Comparison of ENCODE assay signal across 9 cellular contexts in genomic region chr15:80309769-80310384, GRCh38. TPM values are rescaled to one million over a fixed set of nuclear protein-coding genes. Genes with fewer than 3 reads are reported as not detected.
A peak's percentile ranks its signal among the peaks of the same experiment; 100 is the strongest.
DNase-seq lines count a peak whose midpoint lies in the region; ATAC-seq and TF ChIP-seq lines count a peak whose summit lies in the region.
"Had no signal": no experiment of that assay in that cellular context is flagged by ENCODE, and none has a peak within 500 bp of the region (broad histone marks: within the 10 kb centered on the region; RNA-seq: fewer than 3 reads in every experiment).

No MANE protein-coding gene starts in this region.

- no peaks in the 10 kb centered on the region for H3K4me1 Mint-ChIP-seq in nephron
- H3K4me1 Mint-ChIP-seq in activated CD4-positive, alpha-beta T cell treated with anti-CD3 and anti-CD28 coated beads, Interleukin-2, amount 10 ng/mL, durations not matched to agents 7 days and 5 days = no peaks in the 10 kb centered on the region

- TF ChIP-seq CTCF in DOHH2 (IDR thresholded peaks at IDR 0.05; ENCODE audit: low read depth, low read length, poor library complexity, severe bottlenecking) = peak; percentile 41
- TF ChIP-seq CTCF in cardiac fibroblast (IDR thresholded peaks at IDR 0.05; ENCODE audit: low read depth, low read length) = peak; percentile 64
- TF ChIP-seq CTCF in nephron (IDR thresholded peaks at IDR 0.05; ENCODE audit: unreplicated experiment in 3 of 3) = peak; percentile 56 to 64 (median 62)
- peak in 1 of 3 experiments; percentile 44 for TF ChIP-seq CTCF in ascending aorta (IDR thresholded peaks at IDR 0.05)

- intact Hi-C loops in ascending aorta (cut with DNase I) = no loop called here

- peaks cover 4% of the 10 kb centered on the region for H3K27me3 Mint-ChIP-seq in nephron (ENCODE audit: low read depth)
- H3K27me3 Mint-ChIP-seq in activated CD4-positive, alpha-beta T cell treated with anti-CD3 and anti-CD28 coated beads, Interleukin-2, amount 10 ng/mL, durations not matched to agents 7 days and 5 days = peaks cover 15% of the 10 kb centered on the region

- H3K4me3 ChIP-seq in DOHH2 (ENCODE audit: low read length) (no peak overlapping the region), cardiac fibroblast (replicated peaks in 1 of 2; ENCODE audit: low read depth in 2 of 2, low read length in 2 of 2) (no peak overlapping the region), ascending aorta (no peak overlapping the region)

- no peaks in the 10 kb centered on the region for H3K79me2 ChIP-seq in DOHH2 (ENCODE audit: control insufficient read depth, low read length)

- no peaks in the 10 kb centered on the region for H4K20me1 ChIP-seq in DOHH2 (ENCODE audit: control insufficient read depth, insufficient read depth, low read depth, low read length)

- H3K27ac Mint-ChIP-seq in nephron = peak overlapping the region in 2 of 3 experiments; percentile 7 to 11
- H3K27ac Mint-ChIP-seq in activated CD4-positive, alpha-beta T cell treated with anti-CD3 and anti-CD28 coated beads, Interleukin-2, amount 10 ng/mL, durations not matched to agents 7 days and 5 days = no peak overlapping the region

- no peaks in the 10 kb centered on the region for H3F3A ChIP-seq in DOHH2 (ENCODE audit: control insufficient read depth, insufficient read depth)

- H3K4me1 ChIP-seq in DOHH2 (ENCODE audit: control insufficient read depth, low read length) = no peaks in the 10 kb centered on the region
- H3K4me1 ChIP-seq in ascending aorta = no peaks in the 10 kb centered on the region

- H3K4me2 ChIP-seq in DOHH2 (ENCODE audit: low read length) = no peak overlapping the region

- ATAC-seq in GM21447 (IDR thresholded peaks at IDR 0.05; ENCODE audit: unreplicated experiment) = no peak

- POLR2A ChIA-PET in activated CD4-positive, alpha-beta T cell treated with anti-CD3 and anti-CD28 coated beads, Interleukin-2, amount 10 ng/mL, durations not matched to agents 7 days and 5 days (lab: Charles Lee) = no interaction called here

- H3K27me3 ChIP-seq in DOHH2 (ENCODE audit: control insufficient read depth, low read length) (no peaks in the 10 kb centered on the region), ascending aorta (no peaks in the 10 kb centered on the region)

- CTCF ChIA-PET in activated CD4-positive, alpha-beta T cell treated with anti-CD3 and anti-CD28 coated beads, Interleukin-2, amount 10 ng/mL, durations not matched to agents 7 days and 5 days (lab: Charles Lee) = no interaction called here

- peak; percentile 34 for DNase-seq in KBM-7
- peak; percentile 49 to 57 for DNase-seq in cardiac fibroblast (ENCODE audit: low read depth in 2 of 2)
- DNase-seq in NCI-H524 treated with DMSO at 0.1 percent for 48 hours (lab: John Stamatoyannopoulos, UW) = no peak
- DNase-seq in ascending aorta (ENCODE audit: low spot score in 2 of 2) = no peak
- DNase-seq in activated CD4-positive, alpha-beta T cell treated with anti-CD3 and anti-CD28 coated beads, Interleukin-2, amount 10 ng/mL, durations not matched to agents 7 days and 5 days = no peak
- DNase-seq: activated naive CD4-positive, alpha-beta T cell treated with Interleukin-2 at 50 U/mL for 16 hours had no signal

- H3K9me3 Mint-ChIP-seq in nephron = peaks cover 7% of the 10 kb centered on the region
- H3K9me3 Mint-ChIP-seq in activated CD4-positive, alpha-beta T cell treated with anti-CD3 and anti-CD28 coated beads, Interleukin-2, amount 10 ng/mL, durations not matched to agents 7 days and 5 days = no peaks in the 10 kb centered on the region

- no peaks in the 10 kb centered on the region for H3K9me2 ChIP-seq in DOHH2 (replicated peaks; ENCODE audit: control insufficient read depth, low read length)

- no peaks in the 10 kb centered on the region for H3K9me3 ChIP-seq in DOHH2 (ENCODE audit: control insufficient read depth, insufficient read depth, low read length)
- no peaks in the 10 kb centered on the region for H3K9me3 ChIP-seq in ascending aorta

- H3K27ac ChIP-seq in DOHH2 (ENCODE audit: low read depth, low read length) (no peak overlapping the region), ascending aorta (no peak overlapping the region)

- H3K4me3 Mint-ChIP-seq in nephron = no peak overlapping the region
- no peak overlapping the region for H3K4me3 Mint-ChIP-seq in activated CD4-positive, alpha-beta T cell treated with anti-CD3 and anti-CD28 coated beads, Interleukin-2, amount 10 ng/mL, durations not matched to agents 7 days and 5 days

- H3K36me3 Mint-ChIP-seq in nephron (ENCODE audit: low read depth) = no peaks in the 10 kb centered on the region
- no peaks in the 10 kb centered on the region for H3K36me3 Mint-ChIP-seq in activated CD4-positive, alpha-beta T cell treated with anti-CD3 and anti-CD28 coated beads, Interleukin-2, amount 10 ng/mL, durations not matched to agents 7 days and 5 days (ENCODE audit: low read depth)

- H3K36me3 ChIP-seq in DOHH2 (ENCODE audit: control insufficient read depth, low read length) (no peaks in the 10 kb centered on the region), ascending aorta (no peaks in the 10 kb centered on the region)

- in situ Hi-C loops in KBM-7 (cut with MboI; ENCODE audit: low pct_unique_long_range_greater_than_20kb, low sequenced_read_pairs) = no loop called here

RNA-seq across cellular contexts. Expression of gene CTXND1, which starts 57.9 kb away (rescaled TPM):
- total RNA-seq in ascending aorta = 0.11 TPM
- total RNA-seq in activated CD4-positive, alpha-beta T cell treated with anti-CD3 and anti-CD28 coated beads, Interleukin-2, amount 10 ng/mL, durations not matched to agents 7 days and 5 days = not detected

Comparison
In these comparisons a context has a peak if more than half of its experiments do, and no peak if none do; other contexts are left out.
1. DNase-seq: peak in KBM-7 (single experiment) and cardiac fibroblast (2 of 2); none in NCI-H524 treated with DMSO at 0.1 percent for 48 hours (single experiment), ascending aorta (0 of 2) and activated CD4-positive, alpha-beta T cell treated with anti-CD3 and anti-CD28 coated beads, Interleukin-2, amount 10 ng/mL, durations not matched to agents 7 days and 5 days (single experiment).